In genomic region chr1:61618755-61619154, GRCh38 we compare ENCODE assay signal across 20 cellular contexts.
"Had no signal": no experiment of that assay in that cellular context is flagged by ENCODE, and none has a peak within 500 bp of the region (broad histone marks: within the 10 kb centered on the region; RNA-seq: fewer than 3 reads in every experiment).

No MANE protein-coding gene starts in this region.

- H3K36me3 ChIP-seq: adrenal gland, heart right ventricle, neutrophil, pancreas, right lobe of liver, suprapubic skin had no signal

- H3K9me3 ChIP-seq: adrenal gland, heart right ventricle, neutrophil, pancreas, right lobe of liver, suprapubic skin had no signal

- H3K27me3 ChIP-seq: adrenal gland, heart right ventricle, neutrophil, pancreas, right lobe of liver, suprapubic skin had no signal

- H3K4me1 ChIP-seq: adrenal gland, heart right ventricle, pancreas, right lobe of liver, suprapubic skin had no signal

- H3K4me3 ChIP-seq: adrenal gland, heart right ventricle, pancreas, right lobe of liver, suprapubic skin had no signal

- ATAC-seq: activated CD4-positive, CD25-positive, alpha-beta regulatory T cell treated with anti-CD3 and anti-CD28 coated beads, Interleukin-2, amount 50 U/mL, for 24 hours; effector memory CD8-positive, alpha-beta T cell; heart right ventricle; left ventricle myocardium superior; naive thymus-derived CD4-positive, alpha-beta T cell; pancreas; right lobe of liver; stimulated activated naive CD8-positive, alpha-beta T cell treated with anti-CD3 and anti-CD28 coated beads, Interleukin-15, amount 100 ng/mL, for 72 hours had no signal

- H3K27ac ChIP-seq: adrenal gland, heart right ventricle, neutrophil, pancreas, right lobe of liver, suprapubic skin had no signal

- DNase-seq: activated CD4-positive, alpha-beta T cell treated with anti-CD3 and anti-CD28 coated beads, Interleukin-2, amount 50 U/mL, for 1 hour; activated CD8-positive, alpha-beta memory T cell treated with anti-CD3 and anti-CD28 coated beads for 24 hours; activated gamma-delta T cell; adrenal gland; effector memory CD8-positive, alpha-beta T cell; heart right ventricle; immature natural killer cell; left ventricle myocardium superior; naive thymus-derived CD4-positive, alpha-beta T cell; pancreas; right lobe of liver; small intestine; stimulated activated CD4-positive, alpha-beta T cell treated with anti-CD3 and anti-CD28 coated beads, Interleukin-15, amount 100 ng/mL, for 24 hours; stimulated activated CD4-positive, alpha-beta T cell treated with anti-CD3 and anti-CD28 coated beads, Interleukin-4, amount 100 ng/mL, for 1 hour; stimulated activated naive CD8-positive, alpha-beta T cell treated with anti-CD3 and anti-CD28 coated beads, Interleukin-15, amount 100 ng/mL, for 72 hours; T-helper 1 cell; T-helper 9 cell had no signal
